In genomic region chr10:68251146-68251545, GRCh38 we compare ENCODE assay signal across 1 cellular context.
TF ChIP-seq lines count a peak whose summit lies in the region.

No MANE protein-coding gene starts in this region.

TF ChIP-seq in WTC11, 78 proteins besides CTCF, POLR2A, EP300 and RAD21 (continued from another document):
- TF ChIP-seq ARID4B (CRISPR knock-in tag; IDR thresholded peaks at IDR 0.05; ENCODE audit: borderline replicate concordance), result no peak
- TF ChIP-seq ZSCAN18 (CRISPR knock-in tag; IDR thresholded peaks at IDR 0.05), result no peak
